ENCODE assay signal across 8 cellular contexts in genomic region chr5:136769900-136770684, GRCh38.
DNase-seq lines count a peak whose midpoint lies in the region; ATAC-seq lines count a peak whose summit lies in the region.

No MANE protein-coding gene starts in this region.

- ATAC-seq in GM18511 (IDR thresholded peaks at IDR 0.05; ENCODE audit: unreplicated experiment) (peak; percentile 81), HG02970 (IDR thresholded peaks at IDR 0.05; ENCODE audit: low FRiP score, unreplicated experiment) (peak; percentile 60), GM19328 (IDR thresholded peaks at IDR 0.05; ENCODE audit: unreplicated experiment) (no peak)

- H3K4me3 ChIP-seq in CD4-positive, alpha-beta memory T cell (ENCODE audit: low read length in 2 of 2) = no peak overlapping the region

- H3K36me3 Mint-ChIP-seq in CD4-positive, alpha-beta memory T cell = no peaks in the 10 kb centered on the region

- peaks cover 0 to 4% of the 10 kb centered on the region in 2 donors for H3K27me3 Mint-ChIP-seq in CD4-positive, alpha-beta memory T cell

- no peaks in the 10 kb centered on the region for H3K36me3 ChIP-seq in CD4-positive, alpha-beta memory T cell (ENCODE audit: insufficient read depth, low read length)

- no peaks in the 10 kb centered on the region for H3K9me3 ChIP-seq in CD4-positive, alpha-beta memory T cell (ENCODE audit: control insufficient read depth in 1 of 2, low read length in 2 of 2)

- POLR2A ChIA-PET in CD4-positive, alpha-beta memory T cell (lab: Charles Lee; ENCODE audit: partially characterized antibody) = no interaction called here

- intact Hi-C loops in CD4-positive, alpha-beta memory T cell (cut with micrococcal nuclease) = loop anchor here (10.0 kb wide), 1 partner anchor 885 kb away; no protein-coding TSS in a partner anchor

- CTCF ChIA-PET in CD4-positive, alpha-beta memory T cell (lab: Charles Lee; ENCODE audit: partially characterized antibody) = interaction anchor here (1.0 kb wide), 1 partner anchor 521 kb away, joined by 5 read pairs; no protein-coding TSS in a partner anchor

- peaks cover 0 to 10% (median 0%) of the 10 kb centered on the region in 8 donors for H3K9me3 Mint-ChIP-seq in CD4-positive, alpha-beta memory T cell

- no peaks in the 10 kb centered on the region for H3K27me3 ChIP-seq in CD4-positive, alpha-beta memory T cell (ENCODE audit: insufficient read depth, low read length)

- no peaks in the 10 kb centered on the region for H3K4me1 Mint-ChIP-seq in CD4-positive, alpha-beta memory T cell

- H3K4me3 Mint-ChIP-seq in CD4-positive, alpha-beta memory T cell = no peak overlapping the region

- DNase-seq in CD4-positive, alpha-beta memory T cell = peak in 4 of 5 donors; percentile 5 to 15 (median 12)
- DNase-seq in NCI-H2107 (lab: John Stamatoyannopoulos, UW) = peak; percentile 47
- peak; percentile 45 for DNase-seq in UCSD-AML1 (lab: John Stamatoyannopoulos, UW; ENCODE audit: unreplicated experiment)
- peak; percentile 51 for DNase-seq in fibroblast of the conjunctiva (ENCODE audit: low read depth)
- peak; percentile 65 for DNase-seq in occipital lobe (lab: John Stamatoyannopoulos, UW)

- no peak overlapping the region for H3K27ac Mint-ChIP-seq in CD4-positive, alpha-beta memory T cell

- no peak overlapping the region for H3K27ac ChIP-seq in CD4-positive, alpha-beta memory T cell (ENCODE audit: low read depth, low read length)

- no peaks in the 10 kb centered on the region for H3K4me1 ChIP-seq in CD4-positive, alpha-beta memory T cell (ENCODE audit: insufficient read depth, low read length)

Comparison
In these comparisons a context has a peak if more than half of its experiments do, and no peak if none do; other contexts are left out.
1. DNase-seq: peak in every context shown above with its lines; median percentile 65 in occipital lobe; 51 in fibroblast of the conjunctiva; 47 in NCI-H2107; 45 in UCSD-AML1; 12 in CD4-positive, alpha-beta memory T cell.